33 cellular contexts compared by ENCODE assay signal in the genomic region with DNA sequence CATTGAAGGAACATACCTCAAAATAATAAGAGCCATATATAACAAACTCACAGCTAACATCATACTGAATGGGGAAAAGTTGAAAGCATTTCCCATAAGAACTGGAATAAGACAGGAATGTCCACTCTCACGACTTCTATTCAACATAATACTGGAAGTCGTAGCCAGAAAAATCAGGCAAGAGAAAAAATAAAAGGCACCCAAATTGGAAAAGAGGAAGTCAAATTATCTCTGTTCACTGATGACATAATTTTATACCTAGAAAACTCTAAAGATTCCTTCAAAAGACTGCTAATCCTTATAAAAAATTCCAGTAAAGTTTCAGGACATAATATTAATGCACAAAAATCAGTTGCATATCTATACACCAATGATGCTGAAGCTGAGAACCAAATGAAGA. TPM values are rescaled to one million over a fixed set of nuclear protein-coding genes. Genes with fewer than 3 reads are reported as not detected.
"Had no signal": no experiment of that assay in that cellular context is flagged by ENCODE, and none has a peak within 500 bp of the region (broad histone marks: within the 10 kb centered on the region; RNA-seq: fewer than 3 reads in every experiment).

No MANE protein-coding gene starts in this region.

- H3K27me3 Mint-ChIP-seq: type B pancreatic cell had no signal

- H3K4me3 Mint-ChIP-seq: stimulated activated effector memory CD8-positive, alpha-beta T cell treated with anti-CD3 and anti-CD28 coated beads, Interleukin-12 subunit alpha, Interleukin-12 subunit beta, amount 100 ng/mL, for 72 hours; stimulated activated memory B cell treated with anti-CD40 and anti-IgM and Interleukin-4, amounts not matched to agents 10 μg/mL and 1 μg/mL and 100 μg/mL, for 72 hours; stimulated activated naive B cell treated with anti-CD40 and anti-IgM and Interleukin-4, amounts not matched to agents 10 μg/mL and 1 μg/mL and 100 μg/mL, for 72 hours; stimulated activated naive CD8-positive, alpha-beta T cell treated with anti-CD3 and anti-CD28 coated beads, Interleukin-15, amount 100 ng/mL, for 72 hours; stimulated activated naive CD8-positive, alpha-beta T cell treated with anti-CD3 and anti-CD28 coated beads, Interleukin-15, Interleukin-2, amounts not matched to agents 100 ng/mL and 50 ng/mL, for 24 hours; type B pancreatic cell had no signal

- H3K36me3 Mint-ChIP-seq: stimulated activated effector memory CD8-positive, alpha-beta T cell treated with anti-CD3 and anti-CD28 coated beads, Interleukin-12 subunit alpha, Interleukin-12 subunit beta, amount 100 ng/mL, for 72 hours; stimulated activated memory B cell treated with anti-CD40 and anti-IgM and Interleukin-4, amounts not matched to agents 10 μg/mL and 1 μg/mL and 100 μg/mL, for 72 hours; stimulated activated naive B cell treated with anti-CD40 and anti-IgM and Interleukin-4, amounts not matched to agents 10 μg/mL and 1 μg/mL and 100 μg/mL, for 72 hours; type B pancreatic cell had no signal

- H3K9me3 Mint-ChIP-seq: stimulated activated effector memory CD8-positive, alpha-beta T cell treated with anti-CD3 and anti-CD28 coated beads, Interleukin-12 subunit alpha, Interleukin-12 subunit beta, amount 100 ng/mL, for 72 hours; stimulated activated naive CD8-positive, alpha-beta T cell treated with anti-CD3 and anti-CD28 coated beads, Interleukin-15, amount 100 ng/mL, for 72 hours; stimulated activated naive CD8-positive, alpha-beta T cell treated with anti-CD3 and anti-CD28 coated beads, Interleukin-15, Interleukin-2, amounts not matched to agents 100 ng/mL and 50 ng/mL, for 24 hours had no signal

- H3K4me1 Mint-ChIP-seq: stimulated activated effector memory CD8-positive, alpha-beta T cell treated with anti-CD3 and anti-CD28 coated beads, Interleukin-12 subunit alpha, Interleukin-12 subunit beta, amount 100 ng/mL, for 72 hours; stimulated activated memory B cell treated with anti-CD40 and anti-IgM and Interleukin-4, amounts not matched to agents 10 μg/mL and 1 μg/mL and 100 μg/mL, for 72 hours; stimulated activated naive B cell treated with anti-CD40 and anti-IgM and Interleukin-4, amounts not matched to agents 10 μg/mL and 1 μg/mL and 100 μg/mL, for 72 hours; stimulated activated naive CD8-positive, alpha-beta T cell treated with anti-CD3 and anti-CD28 coated beads, Interleukin-15, amount 100 ng/mL, for 72 hours had no signal

- H3K36me3 ChIP-seq: stomach, suprapubic skin, thoracic aorta, thyroid gland, tibial artery, tibial nerve, transverse colon, upper lobe of left lung, upper lobe of right lung, uterus, vagina had no signal

- H3K27me3 ChIP-seq: stomach, testis, thyroid gland, tibial artery, tibial nerve, transverse colon, upper lobe of left lung, upper lobe of right lung, uterus, vagina had no signal

- H3K4me1 ChIP-seq: stomach, suprapubic skin, testis, thyroid gland, tibial artery, tibial nerve, upper lobe of left lung, upper lobe of right lung, uterus, vagina had no signal

- H3K9me3 ChIP-seq: stomach, suprapubic skin, testis, thoracic aorta, thyroid gland, tibial artery, tibial nerve, transverse colon, upper lobe of left lung, upper lobe of right lung, uterus, vagina had no signal

- DNase-seq: stimulated activated CD4-positive, alpha-beta T cell treated with anti-CD3 and anti-CD28 coated beads, Interleukin-2, amount 100 ng/mL, for 48 hours; stimulated activated CD4-positive, alpha-beta T cell treated with anti-CD3 and anti-CD28 coated beads, Interleukin-4, amount 100 ng/mL, for 1 hour; stimulated activated CD4-positive, alpha-beta T cell treated with anti-CD3 and anti-CD28 coated beads, Interleukin-4, amount 100 ng/mL, for 24 hours; stimulated activated CD4-positive, alpha-beta T cell treated with anti-CD3 and anti-CD28 coated beads, Interleukin-4, amount 100 ng/mL, for 4 hours; stimulated activated CD8-positive, alpha-beta memory T cell treated with anti-CD3 and anti-CD28 coated beads, Interleukin-4, amount 100 ng/mL, for 48 hours; stimulated activated naive B cell treated with anti-CD40 and anti-IgM and Interleukin-4, amounts not matched to agents 10 μg/mL and 1 μg/mL and 100 μg/mL, for 72 hours; stimulated activated naive CD4-positive, alpha-beta T cell; stimulated activated naive CD4-positive, alpha-beta T cell treated with Interleukin-2 at 50 U/mL for 16 hours; stimulated activated naive CD8-positive, alpha-beta T cell treated with anti-CD3 and anti-CD28 coated beads, Interleukin-15, amount 100 ng/mL, for 72 hours; stimulated activated naive CD8-positive, alpha-beta T cell treated with anti-CD3 and anti-CD28 coated beads, Interleukin-15, Interleukin-2, amounts not matched to agents 100 U/mL and 50 U/mL, for 24 hours; stomach; substantia nigra; testis; thyroid gland; tibial artery; transverse colon; trophoblast cell; upper lobe of left lung; upper lobe of right lung; uterus had no signal

- ATAC-seq: stimulated activated effector memory CD8-positive, alpha-beta T cell treated with anti-CD3 and anti-CD28 coated beads, Interleukin-12 subunit alpha, Interleukin-12 subunit beta, amount 100 ng/mL, for 72 hours; stimulated activated memory B cell treated with anti-CD40 and anti-IgM and Interleukin-4, amounts not matched to agents 10 μg/mL and 1 μg/mL and 100 μg/mL, for 72 hours; stimulated activated naive B cell treated with anti-CD40 and anti-IgM and Interleukin-4, amounts not matched to agents 10 μg/mL and 1 μg/mL and 100 μg/mL, for 72 hours; stimulated activated naive CD8-positive, alpha-beta T cell treated with anti-CD3 and anti-CD28 coated beads, Interleukin-15, amount 100 ng/mL, for 72 hours; stimulated activated naive CD8-positive, alpha-beta T cell treated with anti-CD3 and anti-CD28 coated beads, Interleukin-15, Interleukin-2, amounts not matched to agents 100 U/mL and 50 U/mL, for 24 hours; upper lobe of right lung had no signal

- H3K4me3 ChIP-seq: stomach, suprapubic skin, testis, thoracic aorta, thyroid gland, tibial artery, tibial nerve, transverse colon, upper lobe of left lung, upper lobe of right lung, uterus, vagina had no signal

- FAIRE-seq: urothelium cell line had no signal

- H3K27ac ChIP-seq: stomach, suprapubic skin, testis, thoracic aorta, thyroid gland, tibial artery, tibial nerve, transverse colon, upper lobe of left lung, upper lobe of right lung, uterus, vagina had no signal

- H3K27ac Mint-ChIP-seq: stimulated activated effector memory CD8-positive, alpha-beta T cell treated with anti-CD3 and anti-CD28 coated beads, Interleukin-12 subunit alpha, Interleukin-12 subunit beta, amount 100 ng/mL, for 72 hours; stimulated activated memory B cell treated with anti-CD40 and anti-IgM and Interleukin-4, amounts not matched to agents 10 μg/mL and 1 μg/mL and 100 μg/mL, for 72 hours; stimulated activated naive B cell treated with anti-CD40 and anti-IgM and Interleukin-4, amounts not matched to agents 10 μg/mL and 1 μg/mL and 100 μg/mL, for 72 hours; stimulated activated naive CD8-positive, alpha-beta T cell treated with anti-CD3 and anti-CD28 coated beads, Interleukin-15, amount 100 ng/mL, for 72 hours; stimulated activated naive CD8-positive, alpha-beta T cell treated with anti-CD3 and anti-CD28 coated beads, Interleukin-15, Interleukin-2, amounts not matched to agents 100 ng/mL and 50 ng/mL, for 24 hours; type B pancreatic cell had no signal

RNA-seq across cellular contexts. Expression of a gene that starts 34.9 kb away (rescaled TPM):
- total RNA-seq: subcutaneous adipose tissue, temporal lobe, testis, thoracic aorta, thyroid gland, tibial nerve, transverse colon, upper lobe of right lung, ureter, urinary bladder, uterus, vagina had no signal
- polyA plus RNA-seq: stomach had no signal
